In the genomic region with DNA sequence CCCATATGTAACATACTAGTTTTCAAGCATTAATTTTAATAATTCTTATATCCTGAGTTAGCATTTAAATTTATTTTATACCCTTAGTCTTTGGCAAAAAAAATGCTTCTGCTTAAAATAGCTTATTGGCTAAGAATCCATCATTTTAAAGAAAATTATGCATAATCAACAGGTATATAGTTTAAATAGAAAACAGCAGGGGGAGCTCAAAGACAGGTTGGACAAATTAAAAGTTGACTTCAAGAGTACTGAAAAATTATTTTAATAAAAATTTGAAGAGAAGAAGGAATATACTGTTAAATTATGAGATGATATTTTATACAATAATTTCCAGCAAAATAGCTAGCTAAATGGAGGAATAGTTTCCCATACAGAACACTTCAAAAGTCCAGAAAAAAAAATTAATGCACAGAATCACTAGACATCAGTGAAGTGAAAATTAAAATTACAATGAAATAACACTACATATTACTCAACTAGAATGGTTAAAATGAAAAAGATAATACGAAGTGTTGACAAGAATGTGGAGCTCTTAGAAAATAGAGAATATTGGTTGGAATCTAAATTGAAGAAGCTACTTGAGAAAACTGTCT, we compare ENCODE assay signal across 8 cellular contexts.
DNase-seq lines count a peak whose midpoint lies in the region; ATAC-seq, FAIRE-seq and TF ChIP-seq lines count a peak whose summit lies in the region.

No MANE protein-coding gene starts in this region.

- H3K4me3 ChIP-seq in NB4 (ENCODE audit: low read depth, low read length) (no peak overlapping the region), astrocyte of the cerebellum (ENCODE audit: low read depth, low read length) (no peak overlapping the region), lung (no peak overlapping the region), ovary (no peak overlapping the region)

- intact Hi-C loops in ovary (cut with DNase I), result no loop called here

- no peak for DNase-seq in D721Med (ENCODE audit: insufficient read length, low spot score)
- DNase-seq in NB4 (ENCODE audit: low read depth), result peak; percentile 29
- peak; percentile 27 for DNase-seq in astrocyte of the cerebellum (ENCODE audit: low read depth)
- no peak for DNase-seq in lung (ENCODE audit: low spot score)
- DNase-seq in NCI-H128 (lab: John Stamatoyannopoulos, UW; ENCODE audit: unreplicated experiment), result no peak
- no peak for DNase-seq in ovary
- no peak for DNase-seq in NCI-H187 (lab: John Stamatoyannopoulos, UW)

- no peaks in the 10 kb centered on the region for H3K4me1 ChIP-seq in lung (ENCODE audit: control insufficient read depth in 2 of 2, insufficient read depth in 2 of 2, low read length in 2 of 2)
- H3K4me1 ChIP-seq in ovary (ENCODE audit: insufficient read depth), result no peaks in the 10 kb centered on the region

- no peaks in the 10 kb centered on the region for H3K9me3 ChIP-seq in lung (ENCODE audit: control insufficient read depth in 2 of 2, insufficient read depth in 1 of 2, low read length in 1 of 2)
- no peaks in the 10 kb centered on the region for H3K9me3 ChIP-seq in ovary

- TF ChIP-seq EP300 in ovary (IDR thresholded peaks at IDR 0.05), result no peak

- H3K27me3 ChIP-seq in lung (ENCODE audit: control insufficient read depth, insufficient read depth) (no peaks in the 10 kb centered on the region), ovary (no peaks in the 10 kb centered on the region)

- TF ChIP-seq CTCF in D721Med (IDR thresholded peaks at IDR 0.05; ENCODE audit: insufficient read depth, missing control alignments) (peak; percentile 53), NB4 (IDR thresholded peaks at IDR 0.05; ENCODE audit: low read depth, low read length) (no peak), astrocyte of the cerebellum (IDR thresholded peaks at IDR 0.05; ENCODE audit: low read depth, low read length, missing control alignments) (peak; percentile 16), lung (IDR thresholded peaks at IDR 0.05; ENCODE audit: control extremely low read depth, extremely low read depth) (peak; percentile 3), ovary (IDR thresholded peaks at IDR 0.05) (no peak)

- TF ChIP-seq POLR2A in NB4 (IDR thresholded peaks at IDR 0.05; ENCODE audit: extremely low read depth, insufficient read length), result no peak
- TF ChIP-seq POLR2A in ovary (IDR thresholded peaks at IDR 0.05), result no peak

- H3K27ac ChIP-seq in lung (ENCODE audit: low read depth in 1 of 2, low read length in 1 of 2) (no peak overlapping the region), ovary (no peak overlapping the region)

- no peak for FAIRE-seq in D721Med (lab: Jason Lieb, UNC)

- WGBS in lung, 2 donors, result 75 to 82% methylated on average over 1 of the region's 1 CpG
- 55 to 70% (median 65%) methylated on average over 1 of the region's 1 CpG for WGBS in ovary, 3 donors

- ATAC-seq in lung (ENCODE audit: insufficient read depth, low FRiP score) (no peak), GM21447 (IDR thresholded peaks at IDR 0.05; ENCODE audit: unreplicated experiment) (no peak)

- in situ Hi-C loops in astrocyte of the cerebellum (cut with HindIII; ENCODE audit: low sequenced_read_pairs), result loop anchor here (25.0 kb wide), 1 partner anchor 131 kb away; no protein-coding TSS in a partner anchor

- H3K36me3 ChIP-seq in lung (ENCODE audit: control insufficient read depth in 2 of 2, insufficient read depth in 2 of 2, low read length in 2 of 2) (no peaks in the 10 kb centered on the region), ovary (no peaks in the 10 kb centered on the region)

Comparison
In these comparisons a context has a peak if more than half of its experiments do, and no peak if none do; other contexts are left out.
1. DNase-seq: peak in NB4 (single experiment) and astrocyte of the cerebellum (single experiment); none in D721Med (single experiment), lung (single experiment), NCI-H128 (single experiment), ovary (0 of 5) and NCI-H187 (0 of 2).
2. CTCF ChIP-seq: peak in D721Med (single experiment), astrocyte of the cerebellum (single experiment) and lung (single experiment); none in NB4 (single experiment) and ovary (0 of 3).